In the genomic region with DNA sequence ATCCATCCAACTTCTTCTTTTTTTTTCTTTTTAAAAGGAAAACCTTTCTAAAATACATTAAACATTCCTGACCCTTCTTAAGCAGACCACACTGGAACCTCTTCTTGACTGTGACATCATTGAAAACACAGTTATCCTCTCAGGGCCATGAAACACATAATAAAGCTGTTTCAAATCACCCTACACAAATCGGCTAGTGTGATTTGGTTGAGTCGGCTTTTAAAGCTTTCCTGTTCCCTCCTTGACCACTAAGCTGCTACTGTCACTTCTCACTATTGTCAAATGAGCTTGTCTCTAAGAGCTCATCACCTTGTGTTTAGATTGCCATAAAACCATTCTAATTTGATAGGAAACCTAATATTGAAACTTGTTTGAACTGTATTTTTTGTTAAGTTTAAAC, we compare ENCODE assay signal across 11 cellular contexts. TPM values are rescaled to one million over a fixed set of nuclear protein-coding genes. Genes with fewer than 3 reads are reported as not detected.
DNase-seq lines count a peak whose midpoint lies in the region; ATAC-seq and TF ChIP-seq lines count a peak whose summit lies in the region.
"Had no signal": no experiment of that assay in that cellular context is flagged by ENCODE, and none has a peak within 500 bp of the region (broad histone marks: within the 10 kb centered on the region; RNA-seq: fewer than 3 reads in every experiment).

No MANE protein-coding gene starts in this region.

- ATAC-seq in Panc1 (no peak), left ventricle myocardium superior (no peak)

- H3K27ac Mint-ChIP-seq in progenitor cell of endocrine pancreas = no peak overlapping the region

- no TSS peak for BruUV-seq in Panc1 (replicated peaks; lab: Mats Ljungman, UMichigan)

- 13% methylated on average over 2 of the region's 2 CpGs for WGBS in hepatocyte (ENCODE audit: low lambda C conversion rate, missing lambda C conversion rate)

- H3K27me3 Mint-ChIP-seq in progenitor cell of endocrine pancreas = no peaks in the 10 kb centered on the region

- peaks cover 46% of the 10 kb centered on the region for H3K4me1 Mint-ChIP-seq in progenitor cell of endocrine pancreas (ENCODE audit: low read depth)

- peak overlapping the region; percentile 25 for H3K4me2 ChIP-seq in hepatocyte

- in situ Hi-C loops in Panc1 (cut with HindIII; ENCODE audit: low pct_unique_long_range_greater_than_20kb, low sequenced_read_pairs) = no loop called here

- peaks cover 55% of the 10 kb centered on the region for H4K20me1 ChIP-seq in hepatocyte (ENCODE audit: insufficient read depth, poor library complexity, severe bottlenecking)

- TF ChIP-seq CTCF in GM20000 (IDR thresholded peaks at IDR 0.05; ENCODE audit: extremely low read depth, missing control alignments) = no peak
- no peak for TF ChIP-seq CTCF in Panc1 (IDR thresholded peaks at IDR 0.05)
- TF ChIP-seq CTCF in hepatocyte (IDR thresholded peaks at IDR 0.05; ENCODE audit: poor library complexity) = no peak
- TF ChIP-seq CTCF in progenitor cell of endocrine pancreas (IDR thresholded peaks at IDR 0.05; ENCODE audit: unreplicated experiment) = no peak

- H3K4me3 ChIP-seq in Panc1 (ENCODE audit: low read depth in 2 of 2, low read length in 2 of 2) = no peak overlapping the region
- H3K4me3 ChIP-seq in hepatocyte = no peak overlapping the region
- H3K4me3 ChIP-seq in effector memory CD4-positive, alpha-beta T cell (ENCODE audit: insufficient read depth, low read depth, low read length, poor library complexity, severe bottlenecking) = no peak overlapping the region
- H3K4me3 ChIP-seq: esophagus muscularis mucosa had no signal

- H2AFZ ChIP-seq in hepatocyte = no peak overlapping the region

- H3K4me1 ChIP-seq in Panc1 (ENCODE audit: control insufficient read depth, insufficient read depth, low read length) (peaks cover 55% of the 10 kb centered on the region), hepatocyte (ENCODE audit: insufficient read depth) (peaks cover 49% of the 10 kb centered on the region)
- peaks cover 30% of the 10 kb centered on the region for H3K4me1 ChIP-seq in effector memory CD4-positive, alpha-beta T cell (ENCODE audit: control insufficient read depth, insufficient read depth, low read length, poor library complexity, severe bottlenecking)

- H3K36me3 ChIP-seq in Panc1 (ENCODE audit: control insufficient read depth, insufficient read depth, low read length) = no peaks in the 10 kb centered on the region; the same call in 1 of the 2 replicates
- no peaks in the 10 kb centered on the region for H3K36me3 ChIP-seq in hepatocyte (replicated peaks; ENCODE audit: insufficient read depth, low read depth)
- H3K36me3 ChIP-seq in effector memory CD4-positive, alpha-beta T cell (ENCODE audit: control insufficient read depth, insufficient read depth, low read length) = no peaks in the 10 kb centered on the region
- H3K36me3 ChIP-seq: esophagus muscularis mucosa had no signal

- H3K79me2 ChIP-seq in hepatocyte = peaks cover 95% of the 10 kb centered on the region

- H3K9me2 ChIP-seq in hepatocyte (replicated peaks; ENCODE audit: insufficient read depth) = no peaks in the 10 kb centered on the region

- DNase-seq in COR-L47 (lab: John Stamatoyannopoulos, UW) (peak; percentile 12), GM20000 (ENCODE audit: low spot score) (peak; percentile 32), Panc1 (ENCODE audit: low read depth, low spot score) (no peak), hepatocyte (ENCODE audit: low spot score) (no peak), NCI-H2171 treated with DMSO at 0.1 percent for 48 hours (lab: John Stamatoyannopoulos, UW) (no peak), progenitor cell of endocrine pancreas (ENCODE audit: low spot score, unreplicated experiment) (no peak), left ventricle myocardium superior (no peak)
- no peak for DNase-seq in effector memory CD4-positive, alpha-beta T cell
- DNase-seq: activated naive CD4-positive, alpha-beta T cell; DND-41 had no signal

- no peak overlapping the region for H3K4me3 Mint-ChIP-seq in progenitor cell of endocrine pancreas (ENCODE audit: low read depth)

- POLR2A ChIA-PET in Panc1 (lab: Charles Lee) = interaction anchor here (0.7 to 1.1 kb wide), 2 partner anchors 14 to 46 kb away, joined by 3 read pairs; no protein-coding TSS in a partner anchor

- no peaks in the 10 kb centered on the region for H3K36me3 Mint-ChIP-seq in progenitor cell of endocrine pancreas (ENCODE audit: insufficient read depth)

- H3K27ac ChIP-seq in Panc1 (ENCODE audit: low read length) = peak overlapping the region; percentile 24; the same call in 1 of the 2 replicates
- no peak overlapping the region for H3K27ac ChIP-seq in hepatocyte
- H3K27ac ChIP-seq in effector memory CD4-positive, alpha-beta T cell (ENCODE audit: insufficient read depth, low read length, poor library complexity, severe bottlenecking) = no peak overlapping the region

- H3K27me3 ChIP-seq in Panc1 (ENCODE audit: control insufficient read depth, insufficient read depth, low read length) = no peaks in the 10 kb centered on the region
- H3K27me3 ChIP-seq in hepatocyte = no peaks in the 10 kb centered on the region
- H3K27me3 ChIP-seq in effector memory CD4-positive, alpha-beta T cell (replicated peaks; ENCODE audit: control insufficient read depth, insufficient read depth, low read length, poor library complexity, severe bottlenecking) = no peaks in the 10 kb centered on the region
- H3K27me3 ChIP-seq: esophagus muscularis mucosa had no signal

- H3K9me3 Mint-ChIP-seq in progenitor cell of endocrine pancreas (ENCODE audit: low read depth) = no peaks in the 10 kb centered on the region

- CTCF ChIA-PET in Panc1 (lab: Charles Lee) = no interaction called here

- intact Hi-C loops in Panc1 (cut with micrococcal nuclease; ENCODE audit: unreplicated experiment) (no loop called here), left ventricle myocardium superior (cut with micrococcal nuclease) (loop anchor here (10.0 kb wide), 1 partner anchor 54 kb away; no protein-coding TSS in a partner anchor)

- H3K9me3 ChIP-seq in Panc1 (ENCODE audit: control insufficient read depth, insufficient read depth, low read depth, low read length) (no peaks in the 10 kb centered on the region), hepatocyte (ENCODE audit: low read depth) (no peaks in the 10 kb centered on the region)
- H3K9me3 ChIP-seq in effector memory CD4-positive, alpha-beta T cell (ENCODE audit: control insufficient read depth, low read length) = no peaks in the 10 kb centered on the region
- H3K9me3 ChIP-seq: esophagus muscularis mucosa had no signal

RNA-seq across cellular contexts. Expression of gene USP24, which starts 5.9 kb away (rescaled TPM):
- total RNA-seq in Panc1 (2021; ENCODE audit: unreplicated experiment) (52.2 TPM), hepatocyte (41.9 and 45.2 TPM in 2 replicates), progenitor cell of endocrine pancreas (57.1 and 61.0 TPM in 2 replicates), left ventricle myocardium superior (33.1 TPM)
- polyA plus RNA-seq in Panc1 (2012; ENCODE audit: insufficient read length) = 19.9 TPM
- 9.3 and 10.8 TPM in 2 replicates for polyA plus RNA-seq in hepatocyte

Comparison
In these comparisons a context has a peak if more than half of its experiments do, and no peak if none do; other contexts are left out.
1. DNase-seq: peak in COR-L47 (single experiment) and GM20000 (single experiment); none in Panc1 (single experiment), hepatocyte (single experiment), effector memory CD4-positive, alpha-beta T cell (0 of 3), NCI-H2171 treated with DMSO at 0.1 percent for 48 hours (single experiment), progenitor cell of endocrine pancreas (single experiment) and left ventricle myocardium superior (single experiment).